In the genomic region with DNA sequence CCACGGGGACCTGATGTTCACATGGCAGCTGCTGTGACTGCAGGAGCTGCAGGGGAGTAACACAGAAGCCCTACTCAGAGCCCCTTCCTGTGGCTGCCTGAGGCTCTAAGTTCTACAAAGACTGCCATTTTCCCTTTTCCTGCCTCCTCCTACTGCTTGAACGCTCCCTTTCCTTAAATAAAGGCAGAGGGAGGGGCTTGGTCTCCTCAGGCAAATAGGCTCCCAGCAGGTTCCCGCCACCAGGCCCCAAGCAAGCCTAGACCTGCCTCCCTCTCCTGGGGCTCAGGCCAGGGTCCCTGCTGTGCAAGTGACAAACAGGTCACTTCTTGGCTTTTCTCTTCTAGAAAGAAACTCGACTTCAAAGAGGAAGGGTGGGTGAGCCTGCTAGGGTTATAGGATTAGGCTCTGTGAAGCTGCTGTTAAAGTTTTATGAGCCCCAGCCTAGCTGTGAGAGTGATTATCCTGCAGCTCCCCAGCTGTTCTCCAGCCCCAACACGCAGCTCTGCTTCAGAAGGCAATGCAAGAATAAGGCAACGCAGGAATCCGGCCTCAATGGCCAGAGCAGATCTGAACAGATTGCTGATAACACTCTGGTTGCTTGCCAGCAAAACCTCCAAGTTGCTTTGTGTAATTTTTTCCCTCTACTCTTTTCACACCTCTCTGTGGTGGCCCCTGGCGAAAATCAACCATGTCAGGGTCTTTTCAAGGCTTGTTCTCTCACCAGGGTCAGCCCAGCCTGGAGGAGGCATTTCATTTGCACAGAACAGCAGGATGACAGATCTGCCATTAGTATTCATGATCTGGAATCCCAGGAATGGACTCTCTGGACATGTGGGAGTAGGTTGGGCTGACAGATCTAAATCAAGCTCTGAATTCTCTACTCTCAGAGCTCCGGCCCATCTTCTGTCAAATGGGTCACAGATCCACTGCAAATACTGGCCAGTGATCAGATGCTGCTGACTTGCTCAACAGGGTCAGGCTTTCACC, we compare ENCODE assay signal across 1 cellular context.
TF ChIP-seq lines count a peak whose summit lies in the region.

No MANE protein-coding gene starts in this region.

TF ChIP-seq in HEK293, 187 proteins besides CTCF, POLR2A, EP300 and RAD21 (continued from another document and continues in another):
- TF ChIP-seq, protein P1, sequence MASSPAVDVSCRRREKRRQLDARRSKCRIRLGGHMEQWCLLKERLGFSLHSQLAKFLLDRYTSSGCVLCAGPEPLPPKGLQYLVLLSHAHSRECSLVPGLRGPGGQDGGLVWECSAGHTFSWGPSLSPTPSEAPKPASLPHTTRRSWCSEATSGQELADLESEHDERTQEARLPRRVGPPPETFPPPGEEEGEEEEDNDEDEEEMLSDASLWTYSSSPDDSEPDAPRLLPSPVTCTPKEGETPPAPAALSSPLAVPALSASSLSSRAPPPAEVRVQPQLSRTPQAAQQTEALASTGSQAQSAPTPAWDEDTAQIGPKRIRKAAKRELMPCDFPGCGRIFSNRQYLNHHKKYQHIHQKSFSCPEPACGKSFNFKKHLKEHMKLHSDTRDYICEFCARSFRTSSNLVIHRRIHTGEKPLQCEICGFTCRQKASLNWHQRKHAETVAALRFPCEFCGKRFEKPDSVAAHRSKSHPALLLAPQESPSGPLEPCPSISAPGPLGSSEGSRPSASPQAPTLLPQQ (tag by site-specific recombination; IDR thresholded peaks at IDR 0.05), result peak; percentile 89
- TF ChIP-seq ZNF133 (tag by site-specific recombination; IDR thresholded peaks at IDR 0.05) (no peak), ZBTB21 (tag by site-specific recombination; IDR thresholded peaks at IDR 0.05) (peak; percentile 69), ZNF354C (tag by site-specific recombination; IDR thresholded peaks at IDR 0.05; ENCODE audit: borderline replicate concordance, low read depth) (no peak), BCL11B (tag by site-specific recombination; IDR thresholded peaks at IDR 0.05; ENCODE audit: low read depth) (no peak), HOXD13 (CRISPR knock-in tag; IDR thresholded peaks at IDR 0.05; ENCODE audit: borderline replicate concordance) (no peak), ZFP3 (tag by site-specific recombination; IDR thresholded peaks at IDR 0.05; ENCODE audit: low read depth) (peak; percentile 66; the same call in 1 of the 2 replicates), ZNF510 (tag by site-specific recombination; IDR thresholded peaks at IDR 0.05; ENCODE audit: insufficient replicate concordance) (peak; percentile 8), ZNF596 (tag by site-specific recombination; IDR thresholded peaks at IDR 0.05) (peak; percentile 81), ZNF24 (tag by site-specific recombination; IDR thresholded peaks at IDR 0.05) (0 out of 2 replicates have a peak, but pooled peaks have one; percentile 82), ZFP41 (tag by site-specific recombination; IDR thresholded peaks at IDR 0.05; ENCODE audit: borderline replicate concordance) (no peak), ZIC2 (tag by site-specific recombination; IDR thresholded peaks at IDR 0.05) (peak; percentile 100), ZNF140 (tag by site-specific recombination; IDR thresholded peaks at IDR 0.05) (no peak), ZNF76 (tag by site-specific recombination; IDR thresholded peaks at IDR 0.05; ENCODE audit: borderline replicate concordance, low read depth) (no peak; the same call in 1 of the 2 replicates), ZNF560 (tag by site-specific recombination; IDR thresholded peaks at IDR 0.05; ENCODE audit: borderline replicate concordance) (no peak), ZNF621 (tag by site-specific recombination; IDR thresholded peaks at IDR 0.05) (no peak), ZBTB17 (tag by site-specific recombination; IDR thresholded peaks at IDR 0.05) (peak; percentile 64), ZNF529 (tag by site-specific recombination; IDR thresholded peaks at IDR 0.05; ENCODE audit: insufficient replicate concordance) (peak; percentile 30), ZNF292 (tag by site-specific recombination; IDR thresholded peaks at IDR 0.05; ENCODE audit: borderline replicate concordance, low read depth) (no peak), ZNF112 (tag by site-specific recombination; IDR thresholded peaks at IDR 0.05) (no peak), ZNF341 (tag by site-specific recombination; IDR thresholded peaks at IDR 0.05; ENCODE audit: low read depth) (peak; percentile 89), ZBTB20 (tag by site-specific recombination; IDR thresholded peaks at IDR 0.05) (peak; percentile 43; the same call in 1 of the 2 replicates), GLI2 (tag by site-specific recombination; IDR thresholded peaks at IDR 0.05; ENCODE audit: borderline replicate concordance, low read depth) (peak; percentile 84), SALL2 (tag by site-specific recombination; IDR thresholded peaks at IDR 0.05; ENCODE audit: borderline replicate concordance) (no peak), ZNF248 (tag by site-specific recombination; IDR thresholded peaks at IDR 0.05) (no peak), ZNF777 (tag by site-specific recombination; IDR thresholded peaks at IDR 0.05; ENCODE audit: borderline replicate concordance) (no peak), OVOL3 (tag by site-specific recombination; IDR thresholded peaks at IDR 0.05) (peak; percentile 87), ZNF600 (tag by site-specific recombination; IDR thresholded peaks at IDR 0.05) (peak; percentile 71), ZNF394 (tag by site-specific recombination; IDR thresholded peaks at IDR 0.05; ENCODE audit: borderline replicate concordance) (no peak; the same call in 1 of the 2 replicates), ZNF571 (tag by site-specific recombination; IDR thresholded peaks at IDR 0.05) (no peak), ZNF423 (tag by site-specific recombination; IDR thresholded peaks at IDR 0.05) (peak; percentile 99), ZNF433 (tag by site-specific recombination; IDR thresholded peaks at IDR 0.05; ENCODE audit: low read depth) (no peak)
- TF ChIP-seq, protein P2, sequence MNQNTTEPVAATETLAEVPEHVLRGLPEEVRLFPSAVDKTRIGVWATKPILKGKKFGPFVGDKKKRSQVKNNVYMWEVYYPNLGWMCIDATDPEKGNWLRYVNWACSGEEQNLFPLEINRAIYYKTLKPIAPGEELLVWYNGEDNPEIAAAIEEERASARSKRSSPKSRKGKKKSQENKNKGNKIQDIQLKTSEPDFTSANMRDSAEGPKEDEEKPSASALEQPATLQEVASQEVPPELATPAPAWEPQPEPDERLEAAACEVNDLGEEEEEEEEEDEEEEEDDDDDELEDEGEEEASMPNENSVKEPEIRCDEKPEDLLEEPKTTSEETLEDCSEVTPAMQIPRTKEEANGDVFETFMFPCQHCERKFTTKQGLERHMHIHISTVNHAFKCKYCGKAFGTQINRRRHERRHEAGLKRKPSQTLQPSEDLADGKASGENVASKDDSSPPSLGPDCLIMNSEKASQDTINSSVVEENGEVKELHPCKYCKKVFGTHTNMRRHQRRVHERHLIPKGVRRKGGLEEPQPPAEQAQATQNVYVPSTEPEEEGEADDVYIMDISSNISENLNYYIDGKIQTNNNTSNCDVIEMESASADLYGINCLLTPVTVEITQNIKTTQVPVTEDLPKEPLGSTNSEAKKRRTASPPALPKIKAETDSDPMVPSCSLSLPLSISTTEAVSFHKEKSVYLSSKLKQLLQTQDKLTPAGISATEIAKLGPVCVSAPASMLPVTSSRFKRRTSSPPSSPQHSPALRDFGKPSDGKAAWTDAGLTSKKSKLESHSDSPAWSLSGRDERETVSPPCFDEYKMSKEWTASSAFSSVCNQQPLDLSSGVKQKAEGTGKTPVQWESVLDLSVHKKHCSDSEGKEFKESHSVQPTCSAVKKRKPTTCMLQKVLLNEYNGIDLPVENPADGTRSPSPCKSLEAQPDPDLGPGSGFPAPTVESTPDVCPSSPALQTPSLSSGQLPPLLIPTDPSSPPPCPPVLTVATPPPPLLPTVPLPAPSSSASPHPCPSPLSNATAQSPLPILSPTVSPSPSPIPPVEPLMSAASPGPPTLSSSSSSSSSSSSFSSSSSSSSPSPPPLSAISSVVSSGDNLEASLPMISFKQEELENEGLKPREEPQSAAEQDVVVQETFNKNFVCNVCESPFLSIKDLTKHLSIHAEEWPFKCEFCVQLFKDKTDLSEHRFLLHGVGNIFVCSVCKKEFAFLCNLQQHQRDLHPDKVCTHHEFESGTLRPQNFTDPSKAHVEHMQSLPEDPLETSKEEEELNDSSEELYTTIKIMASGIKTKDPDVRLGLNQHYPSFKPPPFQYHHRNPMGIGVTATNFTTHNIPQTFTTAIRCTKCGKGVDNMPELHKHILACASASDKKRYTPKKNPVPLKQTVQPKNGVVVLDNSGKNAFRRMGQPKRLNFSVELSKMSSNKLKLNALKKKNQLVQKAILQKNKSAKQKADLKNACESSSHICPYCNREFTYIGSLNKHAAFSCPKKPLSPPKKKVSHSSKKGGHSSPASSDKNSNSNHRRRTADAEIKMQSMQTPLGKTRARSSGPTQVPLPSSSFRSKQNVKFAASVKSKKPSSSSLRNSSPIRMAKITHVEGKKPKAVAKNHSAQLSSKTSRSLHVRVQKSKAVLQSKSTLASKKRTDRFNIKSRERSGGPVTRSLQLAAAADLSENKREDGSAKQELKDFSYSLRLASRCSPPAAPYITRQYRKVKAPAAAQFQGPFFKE (tag by site-specific recombination; IDR thresholded peaks at IDR 0.05; ENCODE audit: borderline replicate concordance), result no peak
- TF ChIP-seq, protein P3, sequence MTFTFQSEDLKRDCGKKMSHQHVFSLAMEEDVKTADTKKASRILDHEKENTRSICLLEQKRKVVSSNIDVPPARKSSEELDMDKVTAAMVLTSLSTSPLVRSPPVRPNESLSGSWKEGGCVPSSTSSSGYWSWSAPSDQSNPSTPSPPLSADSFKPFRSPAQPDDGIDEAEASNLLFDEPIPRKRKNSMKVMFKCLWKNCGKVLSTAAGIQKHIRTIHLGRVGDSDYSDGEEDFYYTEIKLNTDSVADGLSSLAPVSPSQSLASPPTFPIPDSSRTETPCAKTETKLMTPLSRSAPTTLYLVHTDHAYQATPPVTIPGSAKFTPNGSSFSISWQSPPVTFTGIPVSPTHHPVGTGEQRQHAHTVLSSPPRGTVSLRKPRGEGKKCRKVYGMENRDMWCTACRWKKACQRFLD (tag by site-specific recombination; IDR thresholded peaks at IDR 0.05), result no peak
- TF ChIP-seq, protein P4, sequence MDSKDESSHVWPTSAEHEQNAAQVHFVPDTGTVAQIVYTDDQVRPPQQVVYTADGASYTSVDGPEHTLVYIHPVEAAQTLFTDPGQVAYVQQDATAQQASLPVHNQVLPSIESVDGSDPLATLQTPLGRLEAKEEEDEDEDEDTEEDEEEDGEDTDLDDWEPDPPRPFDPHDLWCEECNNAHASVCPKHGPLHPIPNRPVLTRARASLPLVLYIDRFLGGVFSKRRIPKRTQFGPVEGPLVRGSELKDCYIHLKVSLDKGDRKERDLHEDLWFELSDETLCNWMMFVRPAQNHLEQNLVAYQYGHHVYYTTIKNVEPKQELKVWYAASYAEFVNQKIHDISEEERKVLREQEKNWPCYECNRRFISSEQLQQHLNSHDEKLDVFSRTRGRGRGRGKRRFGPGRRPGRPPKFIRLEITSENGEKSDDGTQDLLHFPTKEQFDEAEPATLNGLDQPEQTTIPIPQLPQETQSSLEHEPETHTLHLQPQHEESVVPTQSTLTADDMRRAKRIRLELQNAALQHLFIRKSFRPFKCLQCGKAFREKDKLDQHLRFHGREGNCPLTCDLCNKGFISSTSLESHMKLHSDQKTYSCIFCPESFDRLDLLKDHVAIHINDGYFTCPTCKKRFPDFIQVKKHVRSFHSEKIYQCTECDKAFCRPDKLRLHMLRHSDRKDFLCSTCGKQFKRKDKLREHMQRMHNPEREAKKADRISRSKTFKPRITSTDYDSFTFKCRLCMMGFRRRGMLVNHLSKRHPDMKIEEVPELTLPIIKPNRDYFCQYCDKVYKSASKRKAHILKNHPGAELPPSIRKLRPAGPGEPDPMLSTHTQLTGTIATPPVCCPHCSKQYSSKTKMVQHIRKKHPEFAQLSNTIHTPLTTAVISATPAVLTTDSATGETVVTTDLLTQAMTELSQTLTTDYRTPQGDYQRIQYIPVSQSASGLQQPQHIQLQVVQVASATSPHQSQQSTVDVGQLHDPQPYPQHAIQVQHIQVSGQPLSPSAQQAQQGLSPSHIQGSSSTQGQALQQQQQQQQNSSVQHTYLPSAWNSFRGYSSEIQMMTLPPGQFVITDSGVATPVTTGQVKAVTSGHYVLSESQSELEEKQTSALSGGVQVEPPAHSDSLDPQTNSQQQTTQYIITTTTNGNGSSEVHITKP (tag by site-specific recombination; IDR thresholded peaks at IDR 0.05), result peak; percentile 67; the same call in 1 of the 2 replicates
- TF ChIP-seq, protein P5, sequence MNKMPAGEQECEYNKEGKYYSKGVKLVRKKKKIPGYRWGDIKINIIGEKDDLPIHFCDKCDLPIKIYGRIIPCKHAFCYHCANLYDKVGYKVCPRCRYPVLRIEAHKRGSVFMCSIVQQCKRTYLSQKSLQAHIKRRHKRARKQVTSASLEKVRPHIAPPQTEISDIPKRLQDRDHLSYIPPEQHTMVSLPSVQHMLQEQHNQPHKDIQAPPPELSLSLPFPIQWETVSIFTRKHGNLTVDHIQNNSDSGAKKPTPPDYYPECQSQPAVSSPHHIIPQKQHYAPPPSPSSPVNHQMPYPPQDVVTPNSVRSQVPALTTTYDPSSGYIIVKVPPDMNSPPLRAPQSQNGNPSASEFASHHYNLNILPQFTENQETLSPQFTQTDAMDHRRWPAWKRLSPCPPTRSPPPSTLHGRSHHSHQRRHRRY (tag by site-specific recombination; IDR thresholded peaks at IDR 0.05), result no peak
- TF ChIP-seq, protein P6, sequence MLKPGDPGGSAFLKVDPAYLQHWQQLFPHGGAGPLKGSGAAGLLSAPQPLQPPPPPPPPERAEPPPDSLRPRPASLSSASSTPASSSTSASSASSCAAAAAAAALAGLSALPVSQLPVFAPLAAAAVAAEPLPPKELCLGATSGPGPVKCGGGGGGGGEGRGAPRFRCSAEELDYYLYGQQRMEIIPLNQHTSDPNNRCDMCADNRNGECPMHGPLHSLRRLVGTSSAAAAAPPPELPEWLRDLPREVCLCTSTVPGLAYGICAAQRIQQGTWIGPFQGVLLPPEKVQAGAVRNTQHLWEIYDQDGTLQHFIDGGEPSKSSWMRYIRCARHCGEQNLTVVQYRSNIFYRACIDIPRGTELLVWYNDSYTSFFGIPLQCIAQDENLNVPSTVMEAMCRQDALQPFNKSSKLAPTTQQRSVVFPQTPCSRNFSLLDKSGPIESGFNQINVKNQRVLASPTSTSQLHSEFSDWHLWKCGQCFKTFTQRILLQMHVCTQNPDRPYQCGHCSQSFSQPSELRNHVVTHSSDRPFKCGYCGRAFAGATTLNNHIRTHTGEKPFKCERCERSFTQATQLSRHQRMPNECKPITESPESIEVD (tag by site-specific recombination; IDR thresholded peaks at IDR 0.05), result peak; percentile 99
- TF ChIP-seq, protein P7, sequence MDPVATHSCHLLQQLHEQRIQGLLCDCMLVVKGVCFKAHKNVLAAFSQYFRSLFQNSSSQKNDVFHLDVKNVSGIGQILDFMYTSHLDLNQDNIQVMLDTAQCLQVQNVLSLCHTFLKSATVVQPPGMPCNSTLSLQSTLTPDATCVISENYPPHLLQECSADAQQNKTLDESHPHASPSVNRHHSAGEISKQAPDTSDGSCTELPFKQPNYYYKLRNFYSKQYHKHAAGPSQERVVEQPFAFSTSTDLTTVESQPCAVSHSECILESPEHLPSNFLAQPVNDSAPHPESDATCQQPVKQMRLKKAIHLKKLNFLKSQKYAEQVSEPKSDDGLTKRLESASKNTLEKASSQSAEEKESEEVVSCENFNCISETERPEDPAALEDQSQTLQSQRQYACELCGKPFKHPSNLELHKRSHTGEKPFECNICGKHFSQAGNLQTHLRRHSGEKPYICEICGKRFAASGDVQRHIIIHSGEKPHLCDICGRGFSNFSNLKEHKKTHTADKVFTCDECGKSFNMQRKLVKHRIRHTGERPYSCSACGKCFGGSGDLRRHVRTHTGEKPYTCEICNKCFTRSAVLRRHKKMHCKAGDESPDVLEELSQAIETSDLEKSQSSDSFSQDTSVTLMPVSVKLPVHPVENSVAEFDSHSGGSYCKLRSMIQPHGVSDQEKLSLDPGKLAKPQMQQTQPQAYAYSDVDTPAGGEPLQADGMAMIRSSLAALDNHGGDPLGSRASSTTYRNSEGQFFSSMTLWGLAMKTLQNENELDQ (tag by site-specific recombination; IDR thresholded peaks at IDR 0.05; ENCODE audit: low read depth), result no peak
